10 cellular contexts compared by ENCODE assay signal in genomic region chr10:73044378-73045285, GRCh38. TPM values are rescaled to one million over a fixed set of nuclear protein-coding genes. Genes with fewer than 3 reads are reported as not detected.
DNase-seq lines count a peak whose midpoint lies in the region; ATAC-seq, FAIRE-seq and TF ChIP-seq lines count a peak whose summit lies in the region.
"Had no signal": no experiment of that assay in that cellular context is flagged by ENCODE, and none has a peak within 500 bp of the region (broad histone marks: within the 10 kb centered on the region; RNA-seq: fewer than 3 reads in every experiment).

No MANE protein-coding gene starts in this region.

- H3K27me3 Mint-ChIP-seq in HFFc6 (ENCODE audit: insufficient read depth) (no peaks in the 10 kb centered on the region; the same call in 1 of the 2 replicates), astrocyte (ENCODE audit: low read depth, unreplicated experiment) (no peaks in the 10 kb centered on the region)

- peak overlapping the region; percentile 64 for H3K4me3 Mint-ChIP-seq in HFFc6
- no peak overlapping the region for H3K4me3 Mint-ChIP-seq in astrocyte (ENCODE audit: unreplicated experiment)

- H3K36me3 ChIP-seq in astrocyte (ENCODE audit: insufficient read depth, low read length) (peaks cover 4% of the 10 kb centered on the region), right atrium auricular region (peaks cover 42% of the 10 kb centered on the region)

- H3K9me3 Mint-ChIP-seq in HFFc6, result no peaks in the 10 kb centered on the region
- H3K9me3 Mint-ChIP-seq in astrocyte (ENCODE audit: unreplicated experiment), result no peaks in the 10 kb centered on the region

- H3K4me3 ChIP-seq in astrocyte (ENCODE audit: insufficient read depth, low read depth, low read length) (no peak overlapping the region), right atrium auricular region (no peak overlapping the region)

- FAIRE-seq in astrocyte (lab: Jason Lieb, UNC), result peak; percentile 9

- H3K9ac ChIP-seq in astrocyte (ENCODE audit: low read length), result peak overlapping the region; percentile 41

- no peaks in the 10 kb centered on the region for H4K20me1 ChIP-seq in astrocyte (ENCODE audit: insufficient read depth, low read length)

- peaks cover 22% of the 10 kb centered on the region for H3K36me3 Mint-ChIP-seq in HFFc6 (ENCODE audit: low read depth)
- peaks cover 10% of the 10 kb centered on the region for H3K36me3 Mint-ChIP-seq in astrocyte (ENCODE audit: low read depth, unreplicated experiment)

- peaks cover 21% of the 10 kb centered on the region for H3K4me1 ChIP-seq in astrocyte (ENCODE audit: insufficient read depth, low read length)
- H3K4me1 ChIP-seq in right atrium auricular region, result peaks cover 0 to 3% of the 10 kb centered on the region in 2 donors

- peak; percentile 85 for DNase-seq in HFFc6
- DNase-seq in astrocyte (ENCODE audit: low read depth), result peak; percentile 91
- DNase-seq in right atrium auricular region (ENCODE audit: low spot score), result no peak
- DNase-seq in smooth muscle cell of the brain vasculature (ENCODE audit: low read depth, low spot score), result peak; percentile 24
- DNase-seq in KG1 (lab: John Stamatoyannopoulos, UW), result no peak
- no peak for DNase-seq in SIG-M5 (lab: John Stamatoyannopoulos, UW)
- no peak for DNase-seq in GOT3 (lab: John Stamatoyannopoulos, UW)
- DNase-seq: activated effector memory CD4-positive, alpha-beta T cell treated with Interleukin-2 at 50 U/mL for 16 hours; islet precursor cell had no signal

- H3K4me2 ChIP-seq in astrocyte (ENCODE audit: low read length), result peak overlapping the region; percentile 57

- no peaks in the 10 kb centered on the region for H3K79me2 ChIP-seq in astrocyte (ENCODE audit: insufficient read depth, low read length)

- H3K27me3 ChIP-seq in astrocyte (ENCODE audit: insufficient read depth, low read length) (no peaks in the 10 kb centered on the region), right atrium auricular region (no peaks in the 10 kb centered on the region)

- H3K27ac ChIP-seq in astrocyte (ENCODE audit: low read depth, low read length) (peak overlapping the region; percentile 69), right atrium auricular region (peak overlapping the region; percentile 31 to 46)

- TF ChIP-seq CTCF in HFFc6 (IDR thresholded peaks at IDR 0.05), result no peak
- no peak for TF ChIP-seq CTCF in astrocyte (IDR thresholded peaks at IDR 0.05; ENCODE audit: insufficient read depth, low read depth, low read length)
- no peak for TF ChIP-seq CTCF in right atrium auricular region (IDR thresholded peaks at IDR 0.05)

- H3K27ac Mint-ChIP-seq in HFFc6, result peak overlapping the region; percentile 92
- no peak overlapping the region for H3K27ac Mint-ChIP-seq in astrocyte (ENCODE audit: unreplicated experiment)

- H3K4me1 Mint-ChIP-seq in HFFc6 (ENCODE audit: low read depth), result peaks cover 40% of the 10 kb centered on the region
- peaks cover 10% of the 10 kb centered on the region for H3K4me1 Mint-ChIP-seq in astrocyte (ENCODE audit: low read depth, unreplicated experiment)

- no peak overlapping the region for H2AFZ ChIP-seq in astrocyte (ENCODE audit: low read depth, low read length)

- no peak for ATAC-seq in HG03159 (IDR thresholded peaks at IDR 0.05; ENCODE audit: unreplicated experiment)

- H3K9me3 ChIP-seq in astrocyte (ENCODE audit: insufficient read depth, low read depth, low read length) (no peaks in the 10 kb centered on the region), right atrium auricular region (no peaks in the 10 kb centered on the region)

RNA-seq across cellular contexts. Expression of gene P4HA1, which starts 52.0 kb away (rescaled TPM):
- 100 to 1,000 TPM; 117 to 192 (median 127) TPM for total RNA-seq in HFFc6 (2021; fragmentation: NEBNext Ultra II Directional; extraction: Animal tissue kit (Norgen Biotek cat#: 25700))
- 244 and 341 TPM in 2 replicates for total RNA-seq in astrocyte
- total RNA-seq in right atrium auricular region, result 10 to 100 TPM; 29.5 to 45.4 TPM

Comparison
In these comparisons a context has a peak if more than half of its experiments do, and no peak if none do; other contexts are left out.
1. DNase-seq: peak in HFFc6 (single experiment), astrocyte (single experiment) and smooth muscle cell of the brain vasculature (single experiment); none in right atrium auricular region (single experiment), KG1 (single experiment), SIG-M5 (single experiment) and GOT3 (single experiment).